18 cellular contexts compared by ENCODE assay signal in genomic region chr5:36631575-36632362, GRCh38. TPM values are rescaled to one million over a fixed set of nuclear protein-coding genes. Genes with fewer than 3 reads are reported as not detected.
DNase-seq lines count a peak whose midpoint lies in the region; ATAC-seq and TF ChIP-seq lines count a peak whose summit lies in the region.
"Had no signal": no experiment of that assay in that cellular context is flagged by ENCODE, and none has a peak within 500 bp of the region (broad histone marks: within the 10 kb centered on the region; RNA-seq: fewer than 3 reads in every experiment).

No MANE protein-coding gene starts in this region.

- CTCF ChIA-PET in activated naive CD4-positive, alpha-beta T cell treated with anti-CD3 and anti-CD28 coated beads for 36 hours (lab: Charles Lee) = interaction anchor here (0.7 kb wide), 1 partner anchor 87 kb away, joined by 6 read pairs; no protein-coding TSS in a partner anchor

- DNase-seq in activated naive CD4-positive, alpha-beta T cell treated with anti-CD3 and anti-CD28 coated beads, Interleukin-2, amount 50 U/mL, for 72 hours (ENCODE audit: low spot score in 2 of 2) = no peak
- no peak for DNase-seq in activated naive CD4-positive, alpha-beta T cell treated with anti-CD3 and anti-CD28 coated beads for 36 hours
- DNase-seq in nephron progenitor cell = no peak
- DNase-seq in NCI-H1092 (lab: John Stamatoyannopoulos, UW) = no peak
- no peak for DNase-seq in NCI-H748 treated with DMSO at 0.1 percent for 48 hours (lab: John Stamatoyannopoulos, UW)
- DNase-seq in NCI-H2029 treated with DMSO at 0.1 percent for 48 hours (lab: John Stamatoyannopoulos, UW) = no peak
- DNase-seq: BE2C; CD4-positive, CD25-positive, alpha-beta regulatory T cell; COR-L47; NCI-H1105 treated with DMSO at 0.1 percent for 48 hours; NCI-H1694; NCI-H774; SHP77 treated with DMSO at 0.1 percent for 48 hours had no signal

- H3K36me3 Mint-ChIP-seq in activated naive CD4-positive, alpha-beta T cell treated with anti-CD3 and anti-CD28 coated beads, Interleukin-2, amount 50 U/mL, for 72 hours = no peaks in the 10 kb centered on the region
- H3K36me3 Mint-ChIP-seq in activated naive CD4-positive, alpha-beta T cell treated with anti-CD3 and anti-CD28 coated beads for 36 hours (ENCODE audit: low read depth) = no peaks in the 10 kb centered on the region
- H3K36me3 Mint-ChIP-seq in nephron progenitor cell (ENCODE audit: low read depth) = peaks cover 15% of the 10 kb centered on the region
- H3K36me3 Mint-ChIP-seq: CD4-positive, CD25-positive, alpha-beta regulatory T cell had no signal

- H3K4me1 Mint-ChIP-seq in activated naive CD4-positive, alpha-beta T cell treated with anti-CD3 and anti-CD28 coated beads for 36 hours (ENCODE audit: low read depth) = peaks cover 3% of the 10 kb centered on the region
- no peaks in the 10 kb centered on the region for H3K4me1 Mint-ChIP-seq in nephron progenitor cell
- H3K4me1 Mint-ChIP-seq: CD4-positive, CD25-positive, alpha-beta regulatory T cell had no signal

- peak; percentile 63 to 95 for ATAC-seq in activated naive CD4-positive, alpha-beta T cell treated with anti-CD3 and anti-CD28 coated beads, Interleukin-2, amount 50 U/mL, for 72 hours
- ATAC-seq: K562 had no signal

- H3K9me3 Mint-ChIP-seq in activated naive CD4-positive, alpha-beta T cell treated with anti-CD3 and anti-CD28 coated beads, Interleukin-2, amount 50 U/mL, for 72 hours = peaks cover 0 to 4% of the 10 kb centered on the region in 2 donors
- H3K9me3 Mint-ChIP-seq in activated naive CD4-positive, alpha-beta T cell treated with anti-CD3 and anti-CD28 coated beads for 36 hours = no peaks in the 10 kb centered on the region
- no peaks in the 10 kb centered on the region for H3K9me3 Mint-ChIP-seq in nephron progenitor cell

- peaks cover 27% of the 10 kb centered on the region for H3K27me3 Mint-ChIP-seq in activated naive CD4-positive, alpha-beta T cell treated with anti-CD3 and anti-CD28 coated beads for 36 hours (ENCODE audit: low read depth)
- peaks cover 6% of the 10 kb centered on the region for H3K27me3 Mint-ChIP-seq in nephron progenitor cell (ENCODE audit: low read depth, poor library complexity)

- intact Hi-C loops in activated naive CD4-positive, alpha-beta T cell treated with anti-CD3 and anti-CD28 coated beads for 36 hours (cut with micrococcal nuclease) = loop anchor here (1.0 kb wide), 1 partner anchor 25 kb away; the partner anchor contains the start of gene SLC1A3

- H3K36me3 ChIP-seq in OCI-LY3 (replicated peaks; ENCODE audit: low read depth, low read length) = no peaks in the 10 kb centered on the region
- H3K36me3 ChIP-seq in subcutaneous abdominal adipose tissue (ENCODE audit: control insufficient read depth in 5 of 5, insufficient read depth in 5 of 5, low read length in 5 of 5) = peaks cover 5 to 30% (median 14%) of the 10 kb centered on the region in 5 donors
- H3K36me3 ChIP-seq: BE2C had no signal

- H3K27ac ChIP-seq in OCI-LY3 (ENCODE audit: low read length) (no peak overlapping the region), subcutaneous abdominal adipose tissue (ENCODE audit: low read depth, low read length) (peak overlapping the region; percentile 74)

- no peak overlapping the region for H3K4me3 Mint-ChIP-seq in activated naive CD4-positive, alpha-beta T cell treated with anti-CD3 and anti-CD28 coated beads for 36 hours
- no peak overlapping the region for H3K4me3 Mint-ChIP-seq in nephron progenitor cell
- H3K4me3 Mint-ChIP-seq: CD4-positive, CD25-positive, alpha-beta regulatory T cell had no signal

- no peak for TF ChIP-seq CTCF in OCI-LY3 (IDR thresholded peaks at IDR 0.05; ENCODE audit: low read depth, low read length)
- no peak for TF ChIP-seq CTCF in nephron progenitor cell (IDR thresholded peaks at IDR 0.05)

- no peak overlapping the region for H2AFZ ChIP-seq in OCI-LY3 (ENCODE audit: low read depth, low read length)

- peaks cover 27% of the 10 kb centered on the region for H3K4me1 ChIP-seq in OCI-LY3 (ENCODE audit: low read length)
- H3K4me1 ChIP-seq in subcutaneous abdominal adipose tissue (ENCODE audit: control insufficient read depth in 5 of 5, insufficient read depth in 5 of 5, low read length in 5 of 5) = peaks cover 0 to 52% (median 37%) of the 10 kb centered on the region in 5 donors
- H3K4me1 ChIP-seq: BE2C, HAP-1 had no signal

- no peak overlapping the region for H3K4me3 ChIP-seq in OCI-LY3 (ENCODE audit: low read length)
- no peak overlapping the region for H3K4me3 ChIP-seq in subcutaneous abdominal adipose tissue (ENCODE audit: low read depth in 1 of 5, low read length in 5 of 5)
- H3K4me3 ChIP-seq: HAP-1, K562 had no signal

- H3K79me2 ChIP-seq in OCI-LY3 (ENCODE audit: low read length) = no peaks in the 10 kb centered on the region

- H3K27me3 ChIP-seq in OCI-LY3 (ENCODE audit: low read depth, low read length) (0 out of 2 replicates have a peak, but pooled peaks cover 5% of the 10 kb centered on the region), subcutaneous abdominal adipose tissue (ENCODE audit: control insufficient read depth in 5 of 5, insufficient read depth in 4 of 5, low read length in 5 of 5) (no peaks in the 10 kb centered on the region)
- H3K27me3 ChIP-seq: BE2C had no signal

- peak overlapping the region in 1 of 2 donors; percentile 84 for H3K27ac Mint-ChIP-seq in activated naive CD4-positive, alpha-beta T cell treated with anti-CD3 and anti-CD28 coated beads, Interleukin-2, amount 50 U/mL, for 72 hours
- no peak overlapping the region for H3K27ac Mint-ChIP-seq in activated naive CD4-positive, alpha-beta T cell treated with anti-CD3 and anti-CD28 coated beads for 36 hours
- H3K27ac Mint-ChIP-seq in nephron progenitor cell = peak overlapping the region; percentile 52
- H3K27ac Mint-ChIP-seq: CD4-positive, CD25-positive, alpha-beta regulatory T cell had no signal

- H3K9ac ChIP-seq in OCI-LY3 (ENCODE audit: low read length) (no peak overlapping the region), subcutaneous abdominal adipose tissue (ENCODE audit: low read length in 5 of 5) (no peak overlapping the region)

- no peaks in the 10 kb centered on the region for H4K20me1 ChIP-seq in OCI-LY3 (ENCODE audit: insufficient read depth, low read length)

- H3K4me2 ChIP-seq in OCI-LY3 (ENCODE audit: low read length) = peak overlapping the region; percentile 60

- H3K9me3 ChIP-seq in OCI-LY3 (ENCODE audit: insufficient read depth, low read length) (no peaks in the 10 kb centered on the region), subcutaneous abdominal adipose tissue (ENCODE audit: control insufficient read depth in 5 of 5, low read length in 5 of 5) (no peaks in the 10 kb centered on the region)
- H3K9me3 ChIP-seq: BE2C, HAP-1 had no signal

RNA-seq across cellular contexts. Expression of gene SLC1A3, which starts 25.4 kb away (rescaled TPM):
- under 1 TPM in 1 of 2 donors, not detected in 1; 0.49 TPM for total RNA-seq in activated naive CD4-positive, alpha-beta T cell treated with anti-CD3 and anti-CD28 coated beads, Interleukin-2, amount 50 U/mL, for 72 hours
- total RNA-seq in activated naive CD4-positive, alpha-beta T cell treated with anti-CD3 and anti-CD28 coated beads for 36 hours = under 1 TPM; 0.86 to 0.99 TPM
- total RNA-seq: A172; CD4-positive, CD25-positive, alpha-beta regulatory T cell had no signal
